ENCODE assay signal across 8 cellular contexts in the genomic region with DNA sequence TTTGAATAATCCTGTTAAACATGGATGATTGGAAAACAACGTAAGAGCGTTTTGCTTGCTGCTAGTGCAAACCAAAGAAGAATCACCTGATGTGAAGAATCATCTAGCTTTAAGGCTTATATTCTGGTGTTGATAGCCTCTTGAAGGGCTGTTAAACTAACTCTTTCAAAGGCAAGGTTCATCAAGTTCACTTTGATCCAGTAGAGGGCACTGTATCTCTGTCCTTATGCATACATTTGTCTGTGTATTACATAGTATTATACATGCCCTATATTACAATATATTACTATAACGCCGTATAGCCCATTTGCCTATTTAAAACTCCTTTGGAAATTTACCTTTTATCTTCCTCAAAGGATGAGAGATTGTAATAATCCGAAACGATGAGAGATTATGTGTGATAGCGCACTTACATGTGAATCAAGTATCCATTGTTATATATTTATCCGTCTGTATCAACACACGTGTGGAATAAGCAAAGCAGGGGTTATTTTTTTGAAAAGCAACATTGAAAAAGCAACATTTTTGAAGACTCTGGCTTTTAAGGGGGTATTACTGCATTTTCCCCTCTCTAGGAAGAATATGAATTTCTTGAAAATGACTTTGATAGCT. TPM values are rescaled to one million over a fixed set of nuclear protein-coding genes. Genes with fewer than 3 reads are reported as not detected.
DNase-seq lines count a peak whose midpoint lies in the region; ATAC-seq, FAIRE-seq and TF ChIP-seq lines count a peak whose summit lies in the region.

No MANE protein-coding gene starts in this region.

- no peaks in the 10 kb centered on the region for H3K9me1 ChIP-seq in K562 (ENCODE audit: control insufficient read depth, insufficient read depth, low read length)

- TF ChIP-seq RAD21 in K562 (CRISPR knock-in tag; conservative IDR thresholded peaks at IDR 0.05 in 1 of 2, IDR thresholded peaks at IDR 0.05 in 1 of 2), result peak; percentile 62 to 81

- peaks cover 0 to 5% of the 10 kb centered on the region in 2 experiments; a peak in 2 of 5 replicates for H3K27me3 ChIP-seq in K562 (ENCODE audit: control insufficient read depth in 2 of 2, insufficient read depth in 2 of 2, low read length in 2 of 2)

- CTCF ChIA-PET in HEK293T (lab: Yijun Ruan, JAX) (interaction anchor here (0.7 to 2.1 kb wide), 5 partner anchors 13 to 489 kb away, joined by 3 to 8 read pairs (median 4); no protein-coding TSS in a partner anchor), K562 (lab: Yijun Ruan, JAX; ENCODE audit: low intra/inter-chr PET ratio) (interaction anchor here (0.6 to 1.5 kb wide), 3 partner anchors 168 to 581 kb away, joined by 3 to 6 read pairs (median 4); no protein-coding TSS in a partner anchor)

- intact Hi-C loops in K562 (cut with micrococcal nuclease), result loop anchor here (1.0 to 10.0 kb wide), 3 partner anchors 75 to 490 kb away; no protein-coding TSS in a partner anchor

- ATAC-seq in K562 (peak; percentile 93), left lobe of liver (peak; percentile 90), HG03045 (IDR thresholded peaks at IDR 0.05; ENCODE audit: unreplicated experiment) (no peak)

- no peak overlapping the region for H2AFZ ChIP-seq in K562 (ENCODE audit: low read depth, low read length)

- no peak for TF ChIP-seq EP300 in K562 (IDR thresholded peaks at IDR 0.05; ENCODE audit: low read length)

- BruUV-seq in K562 (replicated peaks; lab: Mats Ljungman, UMichigan), result no TSS peak

- H3K4me3 ChIP-seq in K562, result no peak overlapping the region

- H3K9me3 ChIP-seq in K562 (replicated peaks; ENCODE audit: control insufficient read depth, insufficient read depth, low read depth, low read length), result no peaks in the 10 kb centered on the region

- WGBS in K562 (ENCODE audit: insufficient coverage, low coverage, missing lambda C conversion rate), result 4% methylated on average over 9 of the region's 9 CpGs

- H3K36me3 ChIP-seq in K562 (ENCODE audit: control insufficient read depth, insufficient read depth, low read length), result no peaks in the 10 kb centered on the region

- H3K9ac ChIP-seq in K562 (ENCODE audit: insufficient read depth in 1 of 2, low read depth in 2 of 2, low read length in 2 of 2), result no peak overlapping the region

- H3K27ac ChIP-seq in K562 (ENCODE audit: extremely low read depth, low read depth, low read length), result no peak overlapping the region

- no peaks in the 10 kb centered on the region for H3K79me2 ChIP-seq in K562 (ENCODE audit: control insufficient read depth, insufficient read depth, low read length)

- in situ Hi-C loops in K562 (cut with MboI), result loop anchor here (25.0 kb wide), 1 partner anchor 480 kb away; no protein-coding TSS in a partner anchor

- no peak for TF ChIP-seq POLR2A in K562 (conservative IDR thresholded peaks at IDR 0.05)

- POLR2A ChIA-PET in HEK293T (lab: Yijun Ruan, JAX) (no interaction called here), K562 (lab: Yijun Ruan, JAX) (no interaction called here)

- no peaks in the 10 kb centered on the region for H3K4me1 ChIP-seq in K562 (replicated peaks in 1 of 2; ENCODE audit: control insufficient read depth in 2 of 2, insufficient read depth in 2 of 2, low read length in 2 of 2)

- no peaks in the 10 kb centered on the region for H4K20me1 ChIP-seq in K562 (replicated peaks; ENCODE audit: control insufficient read depth, insufficient read depth, low read length)

- DNase-seq in DMS 273 (lab: John Stamatoyannopoulos, UW; ENCODE audit: unreplicated experiment), result peak; percentile 85
- peak; percentile 38 for DNase-seq in HEK293T (ENCODE audit: extremely low spot score)
- peak; percentile 34 to 74 for DNase-seq in NCI-H524 (lab: John Stamatoyannopoulos, UW)
- DNase-seq in K562 (ENCODE audit: extremely low read depth in 1 of 4, low spot score in 3 of 4), result peak; percentile 31 to 64 (median 44)
- no peak for DNase-seq in left lobe of liver (ENCODE audit: low spot score)
- DNase-seq in activated naive CD4-positive, alpha-beta T cell (lab: John Stamatoyannopoulos, UW), result no peak
- DNase-seq in activated gamma-delta T cell (lab: John Stamatoyannopoulos, UW), result no peak

- FAIRE-seq in K562 (lab: Jason Lieb, UNC), result peak; percentile 92

- peak; percentile 38 to 76 (median 66); a peak in 5 of 6 replicates for TF ChIP-seq CTCF in K562 (IDR thresholded peaks at IDR 0.05 in 2 of 3, conservative IDR thresholded peaks at IDR 0.05 in 1 of 3; ENCODE audit: insufficient read depth in 2 of 3, low read depth in 1 of 3, low read length in 3 of 3)

- no peak overlapping the region for H3K4me2 ChIP-seq in K562 (ENCODE audit: insufficient read depth, low read length)

TF ChIP-seq in HEK293T, 16 proteins besides CTCF, POLR2A, EP300 and RAD21:
- no peak for TF ChIP-seq FOXK2 (IDR thresholded peaks at IDR 0.05)
- no peak for TF ChIP-seq TARDBP (IDR thresholded peaks at IDR 0.05)
- no peak for TF ChIP-seq SP1 (IDR thresholded peaks at IDR 0.05)

TF ChIP-seq in K562, 482 proteins besides CTCF, POLR2A, EP300 and RAD21:
- TF ChIP-seq, protein P1, sequence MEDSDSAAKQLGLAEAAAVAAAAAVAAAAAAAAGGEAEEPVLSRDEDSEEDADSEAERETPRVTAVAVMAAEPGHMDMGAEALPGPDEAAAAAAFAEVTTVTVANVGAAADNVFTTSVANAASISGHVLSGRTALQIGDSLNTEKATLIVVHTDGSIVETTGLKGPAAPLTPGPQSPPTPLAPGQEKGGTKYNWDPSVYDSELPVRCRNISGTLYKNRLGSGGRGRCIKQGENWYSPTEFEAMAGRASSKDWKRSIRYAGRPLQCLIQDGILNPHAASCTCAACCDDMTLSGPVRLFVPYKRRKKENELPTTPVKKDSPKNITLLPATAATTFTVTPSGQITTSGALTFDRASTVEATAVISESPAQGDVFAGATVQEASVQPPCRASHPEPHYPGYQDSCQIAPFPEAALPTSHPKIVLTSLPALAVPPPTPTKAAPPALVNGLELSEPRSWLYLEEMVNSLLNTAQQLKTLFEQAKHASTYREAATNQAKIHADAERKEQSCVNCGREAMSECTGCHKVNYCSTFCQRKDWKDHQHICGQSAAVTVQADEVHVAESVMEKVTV (CRISPR knock-in tag; IDR thresholded peaks at IDR 0.05), result peak; percentile 64; the same call in 1 of the 2 replicates
- TF ChIP-seq GABPB1 (CRISPR knock-in tag; IDR thresholded peaks at IDR 0.05), result no peak
- TF ChIP-seq, protein P2, sequence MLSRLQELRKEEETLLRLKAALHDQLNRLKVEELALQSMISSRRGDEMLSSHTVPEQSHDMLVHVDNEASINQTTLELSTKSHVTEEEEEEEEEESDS (CRISPR knock-in tag; IDR thresholded peaks at IDR 0.05), result no peak
- TF ChIP-seq SMC3 (conservative IDR thresholded peaks at IDR 0.05; ENCODE audit: insufficient read depth, low read depth, low read length), result peak; percentile 32; the same call in 1 of the 2 replicates
- TF ChIP-seq ZNF41 (CRISPR knock-in tag; conservative IDR thresholded peaks at IDR 0.05), result no peak
- no peak for TF ChIP-seq ELF4 (CRISPR knock-in tag; IDR thresholded peaks at IDR 0.05)
- TF ChIP-seq STAT5B (CRISPR knock-in tag; IDR thresholded peaks at IDR 0.05), result no peak
- TF ChIP-seq, protein P3, sequence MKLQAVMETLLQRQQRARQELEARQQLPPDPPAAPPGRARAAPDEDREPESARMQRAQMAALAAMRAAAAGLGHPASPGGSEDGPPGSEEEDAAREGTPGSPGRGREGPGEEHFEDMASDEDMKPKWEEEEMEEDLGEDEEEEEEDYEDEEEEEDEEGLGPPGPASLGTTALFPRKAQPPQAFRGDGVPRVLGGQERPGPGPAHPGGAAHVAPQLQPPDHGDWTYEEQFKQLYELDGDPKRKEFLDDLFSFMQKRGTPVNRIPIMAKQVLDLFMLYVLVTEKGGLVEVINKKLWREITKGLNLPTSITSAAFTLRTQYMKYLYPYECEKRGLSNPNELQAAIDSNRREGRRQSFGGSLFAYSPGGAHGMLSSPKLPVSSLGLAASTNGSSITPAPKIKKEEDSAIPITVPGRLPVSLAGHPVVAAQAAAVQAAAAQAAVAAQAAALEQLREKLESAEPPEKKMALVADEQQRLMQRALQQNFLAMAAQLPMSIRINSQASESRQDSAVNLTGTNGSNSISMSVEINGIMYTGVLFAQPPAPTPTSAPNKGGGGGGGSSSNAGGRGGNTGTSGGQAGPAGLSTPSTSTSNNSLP (IDR thresholded peaks at IDR 0.05; ENCODE audit: borderline replicate concordance, low read depth, low read length), result peak; percentile 65; the same call in 1 of the 2 replicates

RNA-seq across cellular contexts. Expression of a gene that starts 50.8 kb away (rescaled TPM):
- total RNA-seq in K562 (2011; cell fraction: chromatin; rRNA removed; ENCODE audit: low replicate concordance), result not detected in 2 replicates
- not detected in 2 replicates for total RNA-seq in K562 (2011; cell fraction: nucleolus; rRNA removed)
- not detected in 2 replicates for total RNA-seq in K562 (2011; cell fraction: nucleoplasm; rRNA removed)
- not detected in 2 replicates for total RNA-seq in K562 (2014; rRNA removed)
- not detected in 2 replicates for total RNA-seq in K562 (2014; rRNA removed; fragmentation: Illumina TruSeq; extraction: Trizol)
- total RNA-seq in K562 (2015; rRNA removed; fragmentation: Illumina TruSeq; extraction: Trizol), result not detected in 2 replicates
- not detected in 2 replicates for total RNA-seq in K562 (2021)
- polyA plus RNA-seq in K562 (2011; rRNA removed), result not detected in 2 replicates
- polyA plus RNA-seq in K562 (2011; cell fraction: cytosol; rRNA removed), result not detected in 2 replicates
- polyA plus RNA-seq in K562 (2011; cell fraction: nucleus; rRNA removed), result not detected in 2 replicates
- polyA plus RNA-seq in K562 (2012), result 0.07 TPM in 1 of 2 replicates, not detected in the other
- polyA plus RNA-seq in K562 (2014; fragmentation: Illumina TruSeq; extraction: Trizol), result not detected in 2 replicates
- polyA plus RNA-seq in K562 (2014; fragmentation: Nextera tagmentation; extraction: Ambion mirVana), result not detected
- polyA plus RNA-seq in K562 (2014; rRNA removed), result not detected in 2 replicates
- not detected in 2 replicates for polyA minus RNA-seq in K562 (2011; rRNA and poly(A)+ RNA removed)
- not detected in 2 replicates for polyA minus RNA-seq in K562 (2011; cell fraction: cytosol; rRNA and poly(A)+ RNA removed)
- not detected in 2 replicates for polyA minus RNA-seq in K562 (2011; cell fraction: nucleus; rRNA and poly(A)+ RNA removed)
- 1.8 TPM for total RNA-seq in left lobe of liver

Comparison
In these comparisons a context has a peak if more than half of its experiments do, and no peak if none do; other contexts are left out.
1. DNase-seq: peak in DMS 273 (single experiment), HEK293T (single experiment), NCI-H524 (2 of 2) and K562 (4 of 4); none in left lobe of liver (single experiment), activated naive CD4-positive, alpha-beta T cell (0 of 4) and activated gamma-delta T cell (single experiment).